Comparison of ENCODE assay signal across 15 cellular contexts in the genomic region with DNA sequence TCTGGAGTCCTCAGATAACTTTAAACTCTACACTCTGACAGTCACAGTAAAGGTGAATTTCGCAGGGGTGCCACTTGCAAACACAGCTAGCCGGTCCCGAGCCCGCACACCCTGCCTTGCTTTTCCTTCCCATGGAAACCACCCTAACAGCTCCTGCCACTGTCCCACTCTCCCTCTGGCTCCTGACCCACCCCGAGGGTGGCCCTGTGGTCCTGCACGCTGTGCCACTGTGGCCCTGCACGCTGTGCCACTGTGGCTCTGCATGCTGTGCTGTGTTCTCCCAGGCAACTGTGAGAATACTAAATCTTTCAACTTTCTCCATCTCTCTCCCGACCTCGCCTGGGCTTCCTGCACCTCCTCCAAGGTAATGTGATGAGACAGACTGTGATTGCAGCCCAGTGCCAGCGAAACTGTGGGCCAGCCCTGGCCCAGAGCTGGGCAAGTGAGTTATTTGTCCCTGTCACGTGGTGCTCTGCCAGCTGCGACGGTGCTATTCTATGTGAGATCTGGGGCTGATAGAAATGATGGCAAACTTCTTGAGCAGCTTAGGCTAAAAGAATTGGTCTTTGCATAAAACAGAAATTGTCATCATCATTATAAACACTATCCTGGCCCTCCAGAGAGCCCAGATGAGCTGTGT.
DNase-seq lines count a peak whose midpoint lies in the region; ATAC-seq and TF ChIP-seq lines count a peak whose summit lies in the region.
"Had no signal": no experiment of that assay in that cellular context is flagged by ENCODE, and none has a peak within 500 bp of the region (broad histone marks: within the 10 kb centered on the region; RNA-seq: fewer than 3 reads in every experiment).

No MANE protein-coding gene starts in this region.

- H3K4me3 ChIP-seq in left ventricle myocardium inferior: no peak overlapping the region
- H3K4me3 ChIP-seq in esophagus muscularis mucosa: no peak overlapping the region
- H3K4me3 ChIP-seq in neural cell (ENCODE audit: low read length): no peak overlapping the region
- H3K4me3 ChIP-seq: GM12878, mucosa of descending colon had no signal

- no peaks in the 10 kb centered on the region for H3K36me3 ChIP-seq in left ventricle myocardium inferior
- no peaks in the 10 kb centered on the region for H3K36me3 ChIP-seq in esophagus muscularis mucosa
- H3K36me3 ChIP-seq in neural cell (ENCODE audit: insufficient read depth, low read length): no peaks in the 10 kb centered on the region

- TF ChIP-seq CTCF in left ventricle myocardium inferior (IDR thresholded peaks at IDR 0.05; ENCODE audit: borderline replicate concordance) (no peak), esophagus muscularis mucosa (IDR thresholded peaks at IDR 0.05) (no peak), neural cell (IDR thresholded peaks at IDR 0.05; ENCODE audit: poor library complexity, severe bottlenecking) (no peak), type B pancreatic cell (conservative IDR thresholded peaks at IDR 0.05) (no peak)

- no peak overlapping the region for H3K4me3 Mint-ChIP-seq in type B pancreatic cell
- H3K4me3 Mint-ChIP-seq: activated CD8-positive, alpha-beta T cell treated with anti-CD3 and anti-CD28 coated beads for 36 hours had no signal

- H3K27ac Mint-ChIP-seq in type B pancreatic cell: peak overlapping the region; percentile 34
- H3K27ac Mint-ChIP-seq: activated CD8-positive, alpha-beta T cell treated with anti-CD3 and anti-CD28 coated beads for 36 hours had no signal

- peak overlapping the region; percentile 49 for H3K4me2 ChIP-seq in neural cell (ENCODE audit: low read length)

- no peak for TF ChIP-seq POLR2A in esophagus muscularis mucosa (IDR thresholded peaks at IDR 0.05; ENCODE audit: low read depth)

- H3K4me1 Mint-ChIP-seq in type B pancreatic cell (ENCODE audit: unreplicated experiment): peaks cover 70% of the 10 kb centered on the region

- TF ChIP-seq EP300 in esophagus muscularis mucosa (IDR thresholded peaks at IDR 0.05): no peak
- TF ChIP-seq EP300 in neural cell (conservative IDR thresholded peaks at IDR 0.05; ENCODE audit: poor library complexity, severe bottlenecking): no peak

- no peak for TF ChIP-seq RAD21 in neural cell (conservative IDR thresholded peaks at IDR 0.05)

- H3K79me2 ChIP-seq in neural cell (replicated peaks; ENCODE audit: insufficient read depth, low read length): no peaks in the 10 kb centered on the region

- no peak for DNase-seq in left ventricle myocardium inferior
- DNase-seq in cardiac septum (ENCODE audit: low spot score): no peak
- DNase-seq in esophagus muscularis mucosa (ENCODE audit: extremely low spot score): no peak
- DNase-seq in type B pancreatic cell (ENCODE audit: extremely low spot score, unreplicated experiment): no peak
- no peak for DNase-seq in SIG-M5 (lab: John Stamatoyannopoulos, UW)
- no peak for DNase-seq in ACHN
- DNase-seq: Caco-2, mucosa of descending colon, NCI-H2107, NCI-H748 treated with DMSO at 0.1 percent for 48 hours, SW 1271 had no signal

- H3K27me3 ChIP-seq in left ventricle myocardium inferior (ENCODE audit: low read depth) (no peaks in the 10 kb centered on the region), esophagus muscularis mucosa (no peaks in the 10 kb centered on the region), neural cell (ENCODE audit: insufficient read depth, low read depth, low read length) (no peaks in the 10 kb centered on the region)

- H3K27ac ChIP-seq in left ventricle myocardium inferior (replicated peaks) (peak overlapping the region; percentile 98), esophagus muscularis mucosa (replicated peaks in 1 of 4) (peak overlapping the region; percentile 92 to 99 (median 96)), neural cell (ENCODE audit: low read length) (peak overlapping the region; percentile 99)

- no peaks in the 10 kb centered on the region for H4K20me1 ChIP-seq in neural cell (ENCODE audit: insufficient read depth)

- no peak overlapping the region for H2AFZ ChIP-seq in neural cell (ENCODE audit: low read depth, low read length)

- H3K9ac ChIP-seq in neural cell (ENCODE audit: low read length): peak overlapping the region; percentile 87

- H3K27me3 Mint-ChIP-seq in type B pancreatic cell: no peaks in the 10 kb centered on the region

- in situ Hi-C loops in ACHN (cut with HindIII; ENCODE audit: low pct_ligation_motif_present, low pct_unique_long_range_greater_than_20kb, low sequenced_read_pairs): no loop called here

- intact Hi-C loops in left ventricle myocardium inferior (cut with micrococcal nuclease) (no loop called here), cardiac septum (cut with DNase I) (loop anchor here (2.0 to 5.0 kb wide), 2 partner anchors 42 to 355 kb away; no protein-coding TSS in a partner anchor), esophagus muscularis mucosa (cut with DNase I) (no loop called here)

- WGBS in esophagus muscularis mucosa: 69% methylated on average over 9 of the region's 13 CpGs

- H3K4me1 ChIP-seq in left ventricle myocardium inferior: peaks cover 94% of the 10 kb centered on the region
- peaks cover 84 to 93% (median 92%) of the 10 kb centered on the region in 4 donors for H3K4me1 ChIP-seq in esophagus muscularis mucosa

- H3K36me3 Mint-ChIP-seq in type B pancreatic cell: no peaks in the 10 kb centered on the region

- no peak for ATAC-seq in HG02571 (IDR thresholded peaks at IDR 0.05; ENCODE audit: unreplicated experiment)
- ATAC-seq: GM12878, mucosa of descending colon had no signal

- H3F3A ChIP-seq in neural cell (ENCODE audit: insufficient read depth, low read length, poor library complexity, severe bottlenecking): peaks cover 26% of the 10 kb centered on the region

- no peaks in the 10 kb centered on the region for H3K9me3 Mint-ChIP-seq in type B pancreatic cell
- H3K9me3 Mint-ChIP-seq: activated CD8-positive, alpha-beta T cell treated with anti-CD3 and anti-CD28 coated beads for 36 hours had no signal

- no peaks in the 10 kb centered on the region for H3K9me2 ChIP-seq in neural cell (ENCODE audit: insufficient read depth, low read length)

- H3K9me3 ChIP-seq in left ventricle myocardium inferior (replicated peaks): no peaks in the 10 kb centered on the region
- no peaks in the 10 kb centered on the region for H3K9me3 ChIP-seq in esophagus muscularis mucosa
- H3K9me3 ChIP-seq in neural cell (ENCODE audit: low read length): no peaks in the 10 kb centered on the region
- H3K9me3 ChIP-seq: Caco-2, mucosa of descending colon had no signal

TF ChIP-seq in neural cell, 6 proteins besides CTCF, POLR2A, EP300 and RAD21:
- TF ChIP-seq TAF1 (IDR thresholded peaks at IDR 0.05; ENCODE audit: low read depth): no peak
- TF ChIP-seq MXI1 (conservative IDR thresholded peaks at IDR 0.05; ENCODE audit: poor library complexity, severe bottlenecking): no peak
- no peak for TF ChIP-seq EZH2 (IDR thresholded peaks at IDR 0.05; ENCODE audit: borderline replicate concordance, insufficient read depth, low read length, poor library complexity, severe bottlenecking)
- no peak for TF ChIP-seq POLR2AphosphoS5 (IDR thresholded peaks at IDR 0.05)
- TF ChIP-seq, protein P1, sequence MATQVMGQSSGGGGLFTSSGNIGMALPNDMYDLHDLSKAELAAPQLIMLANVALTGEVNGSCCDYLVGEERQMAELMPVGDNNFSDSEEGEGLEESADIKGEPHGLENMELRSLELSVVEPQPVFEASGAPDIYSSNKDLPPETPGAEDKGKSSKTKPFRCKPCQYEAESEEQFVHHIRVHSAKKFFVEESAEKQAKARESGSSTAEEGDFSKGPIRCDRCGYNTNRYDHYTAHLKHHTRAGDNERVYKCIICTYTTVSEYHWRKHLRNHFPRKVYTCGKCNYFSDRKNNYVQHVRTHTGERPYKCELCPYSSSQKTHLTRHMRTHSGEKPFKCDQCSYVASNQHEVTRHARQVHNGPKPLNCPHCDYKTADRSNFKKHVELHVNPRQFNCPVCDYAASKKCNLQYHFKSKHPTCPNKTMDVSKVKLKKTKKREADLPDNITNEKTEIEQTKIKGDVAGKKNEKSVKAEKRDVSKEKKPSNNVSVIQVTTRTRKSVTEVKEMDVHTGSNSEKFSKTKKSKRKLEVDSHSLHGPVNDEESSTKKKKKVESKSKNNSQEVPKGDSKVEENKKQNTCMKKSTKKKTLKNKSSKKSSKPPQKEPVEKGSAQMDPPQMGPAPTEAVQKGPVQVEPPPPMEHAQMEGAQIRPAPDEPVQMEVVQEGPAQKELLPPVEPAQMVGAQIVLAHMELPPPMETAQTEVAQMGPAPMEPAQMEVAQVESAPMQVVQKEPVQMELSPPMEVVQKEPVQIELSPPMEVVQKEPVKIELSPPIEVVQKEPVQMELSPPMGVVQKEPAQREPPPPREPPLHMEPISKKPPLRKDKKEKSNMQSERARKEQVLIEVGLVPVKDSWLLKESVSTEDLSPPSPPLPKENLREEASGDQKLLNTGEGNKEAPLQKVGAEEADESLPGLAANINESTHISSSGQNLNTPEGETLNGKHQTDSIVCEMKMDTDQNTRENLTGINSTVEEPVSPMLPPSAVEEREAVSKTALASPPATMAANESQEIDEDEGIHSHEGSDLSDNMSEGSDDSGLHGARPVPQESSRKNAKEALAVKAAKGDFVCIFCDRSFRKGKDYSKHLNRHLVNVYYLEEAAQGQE (IDR thresholded peaks at IDR 0.05; ENCODE audit: borderline replicate concordance): no peak
- no peak for TF ChIP-seq SMC3 (conservative IDR thresholded peaks at IDR 0.05; ENCODE audit: poor library complexity)
